27 cellular contexts compared by ENCODE assay signal in genomic region chr20:24572140-24572539, GRCh38.
"Had no signal": no experiment of that assay in that cellular context is flagged by ENCODE, and none has a peak within 500 bp of the region (broad histone marks: within the 10 kb centered on the region; RNA-seq: fewer than 3 reads in every experiment).

No MANE protein-coding gene starts in this region.

- H3K4me3 ChIP-seq: hepatocyte, left lung, lower lobe of right lung, ovary, prostate gland, skin epidermis, stomach, testis, thyroid gland, transverse colon, upper lobe of left lung, vagina had no signal

- H3K27ac ChIP-seq: hepatocyte, left lung, lower lobe of right lung, ovary, prostate gland, skin epidermis, stomach, testis, thyroid gland, transverse colon, upper lobe of left lung, vagina had no signal

- DNase-seq: kidney glomerular epithelial cell; left cardiac atrium; left lung; lower lobe of right lung; mammary epithelial cell; mesenchymal stem cell; naive thymus-derived CD8-positive, alpha-beta T cell; ovary; retina; right cardiac atrium; stimulated activated CD4-positive, alpha-beta T cell treated with anti-CD3 and anti-CD28 coated beads, Interleukin-12 subunit alpha, Interleukin-12 subunit beta, amount 100 ng/mL, for 4 hours; stimulated activated CD4-positive, alpha-beta T cell treated with anti-CD3 and anti-CD28 coated beads, Interleukin-15, amount 100 ng/mL, for 24 hours; stimulated activated CD4-positive, alpha-beta T cell treated with anti-CD3 and anti-CD28 coated beads, Interleukin-2, amount 100 ng/mL, for 24 hours; stimulated activated CD4-positive, alpha-beta T cell treated with anti-CD3 and anti-CD28 coated beads, Interleukin-4, amount 100 ng/mL, for 1 hour; stimulated activated naive B cell treated with anti-CD40 and anti-IgM and Interleukin-4, amounts not matched to agents 10 μg/mL and 1 μg/mL and 100 μg/mL, for 72 hours; stimulated activated naive CD8-positive, alpha-beta T cell treated with anti-CD3 and anti-CD28 coated beads, Interleukin-15, Interleukin-2, amounts not matched to agents 100 U/mL and 50 U/mL, for 24 hours; stomach; testis; thyroid gland; transverse colon; upper lobe of left lung had no signal

- H3K36me3 Mint-ChIP-seq: naive thymus-derived CD8-positive, alpha-beta T cell; stimulated activated naive B cell treated with anti-CD40 and anti-IgM and Interleukin-4, amounts not matched to agents 10 μg/mL and 1 μg/mL and 100 μg/mL, for 72 hours had no signal

- H3K27ac Mint-ChIP-seq: naive thymus-derived CD8-positive, alpha-beta T cell; nephron; stimulated activated naive B cell treated with anti-CD40 and anti-IgM and Interleukin-4, amounts not matched to agents 10 μg/mL and 1 μg/mL and 100 μg/mL, for 72 hours had no signal

- H3K9me3 Mint-ChIP-seq: naive thymus-derived CD8-positive, alpha-beta T cell; nephron; neural crest cell; stimulated activated naive B cell treated with anti-CD40 and anti-IgM and Interleukin-4, amounts not matched to agents 10 μg/mL and 1 μg/mL and 100 μg/mL, for 72 hours had no signal

- H3K4me1 Mint-ChIP-seq: nephron, neural crest cell had no signal

- H3K4me3 Mint-ChIP-seq: naive thymus-derived CD8-positive, alpha-beta T cell; nephron; neural crest cell; stimulated activated naive B cell treated with anti-CD40 and anti-IgM and Interleukin-4, amounts not matched to agents 10 μg/mL and 1 μg/mL and 100 μg/mL, for 72 hours had no signal

- H3K27me3 ChIP-seq: hepatocyte, ovary, stomach, testis, thyroid gland, transverse colon, upper lobe of left lung, vagina had no signal
